In genomic region chr5:81749186-81749561, GRCh38 we compare ENCODE assay signal across 8 cellular contexts. TPM values are rescaled to one million over a fixed set of nuclear protein-coding genes. Genes with fewer than 3 reads are reported as not detected.
DNase-seq lines count a peak whose midpoint lies in the region; ATAC-seq and TF ChIP-seq lines count a peak whose summit lies in the region.

No MANE protein-coding gene starts in this region.

- H3K27ac ChIP-seq in A673 (ENCODE audit: low read depth, low read length, poor library complexity, severe bottlenecking) (peak overlapping the region; percentile 42), breast epithelium (peak overlapping the region; percentile 98 to 99)

- H3K9me3 ChIP-seq in A673 (ENCODE audit: low read depth, low read length, poor library complexity, severe bottlenecking) = no peaks in the 10 kb centered on the region
- H3K9me3 ChIP-seq in HAP-1 = no peaks in the 10 kb centered on the region
- H3K9me3 ChIP-seq in breast epithelium = no peaks in the 10 kb centered on the region
- no peaks in the 10 kb centered on the region for H3K9me3 ChIP-seq in mucosa of stomach (ENCODE audit: control insufficient read depth, low read length)

- H3K4me3 ChIP-seq in A673 (ENCODE audit: low read depth, low read length, poor library complexity, severe bottlenecking) (peak overlapping the region; percentile 82), HAP-1 (peak overlapping the region; percentile 37), breast epithelium (peak overlapping the region; percentile 79 to 94 (median 92)), mucosa of stomach (ENCODE audit: low read length) (no peak overlapping the region)

- H3K9ac ChIP-seq in mucosa of stomach (ENCODE audit: low read length) = peak overlapping the region; percentile 44

- no TSS peak for BruUV-seq in A673 (replicated peaks; lab: Mats Ljungman, UMichigan)

- no peak for TF ChIP-seq POLR2A in breast epithelium (IDR thresholded peaks at IDR 0.05)

- CTCF ChIA-PET in A673 (lab: Charles Lee) = no interaction called here

- ATAC-seq in GM18907 (IDR thresholded peaks at IDR 0.05; ENCODE audit: unreplicated experiment) = no peak

- H3K36me3 ChIP-seq in A673 (ENCODE audit: insufficient read depth, low read length, poor library complexity, severe bottlenecking) (no peaks in the 10 kb centered on the region), HAP-1 (replicated peaks) (no peaks in the 10 kb centered on the region), breast epithelium (no peaks in the 10 kb centered on the region), mucosa of stomach (ENCODE audit: control insufficient read depth, insufficient read depth, low read length) (no peaks in the 10 kb centered on the region)

- DNase-seq in A673 (ENCODE audit: low spot score) (no peak), HAP-1 (ENCODE audit: low spot score in 2 of 2) (no peak), breast epithelium (ENCODE audit: low spot score in 2 of 2) (no peak), NCI-H128 (lab: John Stamatoyannopoulos, UW; ENCODE audit: unreplicated experiment) (no peak), NK-92 (lab: John Stamatoyannopoulos, UW; ENCODE audit: unreplicated experiment) (no peak)
- DNase-seq in stimulated activated naive CD4-positive, alpha-beta T cell treated with Interleukin-2 at 50 U/mL for 16 hours (lab: John Stamatoyannopoulos, UW) = no peak

- in situ Hi-C loops in HAP-1 (cut with MboI; ENCODE audit: low sequenced_read_pairs) = no loop called here

- POLR2A ChIA-PET in A673 (lab: Charles Lee; ENCODE audit: low non-redundant PET) = no interaction called here

- H3K27me3 ChIP-seq in A673 (replicated peaks; ENCODE audit: insufficient read depth, low read depth, low read length, poor library complexity) = no peaks in the 10 kb centered on the region
- no peaks in the 10 kb centered on the region for H3K27me3 ChIP-seq in HAP-1 (ENCODE audit: low read depth)
- no peaks in the 10 kb centered on the region for H3K27me3 ChIP-seq in breast epithelium
- no peaks in the 10 kb centered on the region for H3K27me3 ChIP-seq in mucosa of stomach (ENCODE audit: control insufficient read depth, insufficient read depth, low read length)

- H3K4me1 ChIP-seq in A673 (ENCODE audit: insufficient read depth, low read length, poor library complexity, severe bottlenecking) (peaks cover 67% of the 10 kb centered on the region), HAP-1 (peaks cover 30% of the 10 kb centered on the region), breast epithelium (peaks cover 0 to 5% of the 10 kb centered on the region in 2 donors), mucosa of stomach (ENCODE audit: control insufficient read depth, insufficient read depth, low read length) (peaks cover 5% of the 10 kb centered on the region)

- intact Hi-C loops in A673 (cut with micrococcal nuclease; ENCODE audit: unreplicated experiment) = loop anchor here (1.0 to 2.0 kb wide), 2 partner anchors 242 to 324 kb away; no protein-coding TSS in a partner anchor
- intact Hi-C loops in breast epithelium (cut with DNase I; ENCODE audit: low total_unique reads) = no loop called here

- TF ChIP-seq CTCF in A673 (conservative IDR thresholded peaks at IDR 0.05; ENCODE audit: low read depth, low read length) = no peak
- TF ChIP-seq CTCF in breast epithelium (IDR thresholded peaks at IDR 0.05) = no peak

RNA-seq across cellular contexts. Expression of gene SSBP2, which starts 1.7 kb away (rescaled TPM):
- total RNA-seq in A673 (2021) (42.8 and 53.7 TPM in 2 replicates), breast epithelium (100 to 1,000 TPM in 1 of 3 donors, 10 to 100 TPM in 2; 65.5 to 110 (median 76.6) TPM)
